ENCODE assay signal across 25 cellular contexts in the genomic region with DNA sequence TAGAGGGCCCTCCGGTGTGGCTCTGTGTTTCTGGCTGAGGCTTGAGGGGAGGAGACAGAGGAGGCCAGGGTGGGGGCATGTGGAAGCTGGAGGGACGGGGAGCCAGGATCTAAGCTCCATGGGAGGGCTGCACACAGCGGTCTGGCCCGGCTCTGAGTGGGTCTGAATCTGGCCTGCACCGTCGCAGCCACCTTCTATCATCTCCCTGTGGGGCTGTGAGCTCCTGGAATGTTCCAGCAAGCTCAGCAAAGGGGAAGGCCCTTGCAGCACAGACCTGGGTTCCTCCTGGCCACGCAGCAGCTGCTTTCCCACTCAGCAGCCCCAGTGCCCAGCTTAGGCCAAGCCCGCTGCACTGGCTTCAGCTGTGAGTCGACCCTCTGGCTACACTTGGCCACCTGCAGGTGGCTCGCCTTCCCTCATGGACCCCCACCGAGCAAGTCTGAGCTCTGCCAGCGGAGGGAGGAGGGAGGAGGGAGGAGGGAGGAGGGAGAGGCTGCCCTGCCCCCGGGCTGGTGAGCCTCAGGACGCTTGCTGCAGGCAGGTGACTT. TPM values are rescaled to one million over a fixed set of nuclear protein-coding genes. Genes with fewer than 3 reads are reported as not detected.
DNase-seq lines count a peak whose midpoint lies in the region; ATAC-seq, FAIRE-seq and TF ChIP-seq lines count a peak whose summit lies in the region.
"Had no signal": no experiment of that assay in that cellular context is flagged by ENCODE, and none has a peak within 500 bp of the region (broad histone marks: within the 10 kb centered on the region; RNA-seq: fewer than 3 reads in every experiment).

No MANE protein-coding gene starts in this region.

- no peaks in the 10 kb centered on the region; the same call in 1 of the 3 replicates for H3K9me3 ChIP-seq in A549
- peaks cover 19% of the 10 kb centered on the region for H3K9me3 ChIP-seq in WERI-Rb-1 (ENCODE audit: severe bottlenecking)
- H3K9me3 ChIP-seq: Caco-2, right lobe of liver had no signal

- 75% methylated on average over 9 of the region's 14 CpGs for WGBS in A549 (ENCODE audit: missing lambda C conversion rate)

- no peak for TF ChIP-seq POLR2A in A549 (IDR thresholded peaks at IDR 0.05; ENCODE audit: low read length)

- POLR2A ChIA-PET in A549 (lab: Yijun Ruan, JAX) = no interaction called here

- CTCF ChIA-PET in A549 (lab: Yijun Ruan, JAX) = interaction anchor here (0.9 to 1.4 kb wide), 4 partner anchors 9 to 148 kb away, joined by 3 read pairs; no protein-coding TSS in a partner anchor

- no peak for TF ChIP-seq CTCF in A549 (IDR thresholded peaks at IDR 0.05)
- TF ChIP-seq CTCF in WERI-Rb-1 (IDR thresholded peaks at IDR 0.05; ENCODE audit: low read depth, low read length) = no peak

- H3K4me3 ChIP-seq in A549 = no peak overlapping the region
- no peak overlapping the region for H3K4me3 ChIP-seq in WERI-Rb-1 (ENCODE audit: low read depth, low read length)
- H3K4me3 ChIP-seq: cardiac muscle cell, esophagus muscularis mucosa, right lobe of liver, transverse colon had no signal

- H3K27ac ChIP-seq in A549 = no peak overlapping the region
- H3K27ac ChIP-seq in WERI-Rb-1 = no peak overlapping the region
- H3K27ac ChIP-seq: cardiac muscle cell, esophagus muscularis mucosa, right lobe of liver, transverse colon had no signal

- no peak for TF ChIP-seq EP300 in A549 (IDR thresholded peaks at IDR 0.05)

- no peak for TF ChIP-seq RAD21 in A549 (conservative IDR thresholded peaks at IDR 0.05 in 1 of 2, IDR thresholded peaks at IDR 0.05 in 1 of 2)

- FAIRE-seq in A549 (lab: Jason Lieb, UNC) = no peak
- FAIRE-seq: GM19239, H1 had no signal

- DNase-seq in A549 (ENCODE audit: low read depth in 1 of 2, low spot score in 1 of 2) (no peak), D341Med (ENCODE audit: low spot score) (peak; percentile 45), WERI-Rb-1 (peak; percentile 37), myocyte (ENCODE audit: low read depth) (peak; percentile 12), GF-D8 (lab: John Stamatoyannopoulos, UW) (no peak)
- DNase-seq: amniotic stem cell; Caco-2; NCI-H1092; NCI-H2029 treated with DMSO at 0.1 percent for 48 hours; NCI-H446 treated with DMSO at 0.1 percent for 48 hours; nucleus accumbens; SIG-M5; stimulated activated naive CD4-positive, alpha-beta T cell treated with Interleukin-2 at 50 U/mL for 16 hours; transverse colon had no signal

- H3K36me3 ChIP-seq in WERI-Rb-1 = no peaks in the 10 kb centered on the region
- H3K36me3 ChIP-seq: cardiac muscle cell, esophagus muscularis mucosa, right lobe of liver, transverse colon had no signal

- no peaks in the 10 kb centered on the region for H3K4me1 ChIP-seq in A549
- H3K4me1 ChIP-seq: Caco-2, right lobe of liver had no signal

- H3K27me3 ChIP-seq in WERI-Rb-1 (ENCODE audit: insufficient read depth, low read depth, severe bottlenecking) = peaks cover 69% of the 10 kb centered on the region

- no peak overlapping the region for H3K4me2 ChIP-seq in A549

- ATAC-seq in A549 = peak; percentile 47; a peak in 5 of 6 replicates
- ATAC-seq in GM18858 (IDR thresholded peaks at IDR 0.05; ENCODE audit: unreplicated experiment) = no peak
- ATAC-seq in HG02610 (IDR thresholded peaks at IDR 0.05; ENCODE audit: unreplicated experiment) = no peak
- ATAC-seq: right lobe of liver had no signal

TF ChIP-seq in A549, 52 proteins besides CTCF, POLR2A, EP300 and RAD21:
- TF ChIP-seq CEBPB (IDR thresholded peaks at IDR 0.05) = no peak

RNA-seq across cellular contexts. Expression of a gene that starts 5.3 kb away (rescaled TPM):
- polyA plus RNA-seq in A549 (2011; rRNA removed) (not detected in 2 replicates), A549 (2017; fragmentation: RNase III; extraction: RNeasy Plus Mini Kit Qiagen cat#74134 plus additional on column Dnase treatment) (not detected in 3 replicates)
- not detected in 2 replicates for polyA plus RNA-seq in A549 (2012; cell fraction: cytosol; rRNA removed)
- polyA plus RNA-seq in A549 (2012; cell fraction: nucleus; rRNA removed) = not detected in 2 replicates
- polyA minus RNA-seq in A549 (2011; rRNA and poly(A)+ RNA removed) = not detected in 2 replicates
- total RNA-seq in myocyte = not detected in 2 replicates
- not detected for polyA plus RNA-seq in myocyte (2012)
- total RNA-seq: Caco-2, cardiac muscle cell, esophagus muscularis mucosa, glomerular endothelial cell, H1, HT1080, LHCN-M2, lower leg skin, right lobe of liver, transverse colon had no signal
- polyA plus RNA-seq: cardiac muscle cell, H1 had no signal

RNA-seq across cellular contexts. Expression of a gene that starts 53.9 kb away (rescaled TPM):
- polyA plus RNA-seq in A549 (2011; rRNA removed) (6.3 and 6.9 TPM in 2 replicates), A549 (2017; fragmentation: RNase III; extraction: RNeasy Plus Mini Kit Qiagen cat#74134 plus additional on column Dnase treatment) (4.3 to 5.4 TPM (median 4.5 TPM) in 3 replicates)
- 6.8 and 7.9 TPM in 2 replicates for polyA plus RNA-seq in A549 (2012; cell fraction: cytosol; rRNA removed)
- polyA plus RNA-seq in A549 (2012; cell fraction: nucleus; rRNA removed) = 28.0 and 46.1 TPM in 2 replicates
- 4.3 and 6.2 TPM in 2 replicates for polyA minus RNA-seq in A549 (2011; rRNA and poly(A)+ RNA removed)
- 7.6 and 7.9 TPM in 2 replicates for total RNA-seq in myocyte
- 11.6 TPM for polyA plus RNA-seq in myocyte (2012)

Comparison
In these comparisons a context has a peak if more than half of its experiments do, and no peak if none do; other contexts are left out.
1. ATAC-seq: peak in A549 (2 of 2); none in GM18858 (single experiment) and HG02610 (single experiment).
2. DNase-seq: peak in D341Med (single experiment), WERI-Rb-1 (single experiment) and myocyte (single experiment); none in A549 (0 of 2) and GF-D8 (single experiment).